ENCODE assay signal across 11 cellular contexts in the genomic region with DNA sequence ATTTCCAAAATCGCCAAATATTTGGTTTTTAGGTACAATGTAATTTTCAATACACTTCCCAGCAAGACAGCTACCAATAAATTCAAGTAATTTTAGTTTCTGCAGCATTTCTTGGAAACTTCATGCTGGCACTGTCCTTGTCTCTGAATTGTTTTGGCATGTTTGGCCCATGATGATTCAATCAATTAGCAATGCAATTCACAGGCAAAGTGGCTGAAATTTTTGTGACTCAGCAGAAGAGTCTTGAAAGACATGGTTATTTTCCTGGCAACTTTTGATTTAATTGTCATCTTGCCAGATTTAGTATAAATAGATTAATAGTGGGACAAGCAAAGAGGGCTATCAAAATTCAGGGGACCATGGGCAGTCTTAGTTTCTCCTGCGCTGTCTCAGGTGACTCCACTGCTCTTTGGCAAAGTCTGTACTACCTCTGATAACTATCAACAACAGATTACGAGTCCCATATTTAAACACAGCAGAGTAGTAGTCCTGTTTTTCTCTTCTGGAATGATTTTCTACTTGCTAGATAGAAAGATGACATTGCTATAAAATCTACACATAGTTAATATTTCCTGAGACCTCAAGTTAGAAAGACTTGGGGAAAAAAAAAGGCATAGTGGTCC.
DNase-seq lines count a peak whose midpoint lies in the region; ATAC-seq and TF ChIP-seq lines count a peak whose summit lies in the region.
"Had no signal": no experiment of that assay in that cellular context is flagged by ENCODE, and none has a peak within 500 bp of the region (broad histone marks: within the 10 kb centered on the region; RNA-seq: fewer than 3 reads in every experiment).

No MANE protein-coding gene starts in this region.

- H3K27me3 ChIP-seq in subcutaneous abdominal adipose tissue (ENCODE audit: control insufficient read depth in 5 of 5, insufficient read depth in 4 of 5, low read length in 5 of 5) = no peaks in the 10 kb centered on the region
- H3K27me3 ChIP-seq: pancreas had no signal

- no peak for TF ChIP-seq CTCF in HFFc6 (IDR thresholded peaks at IDR 0.05)

- H3K4me3 Mint-ChIP-seq in HFFc6 = no peak overlapping the region
- H3K4me3 Mint-ChIP-seq: activated T-cell treated with anti-CD3 and anti-CD28 coated beads, Interleukin-2, amount 50 U/mL, for 24 hours had no signal

- H3K9me3 ChIP-seq in subcutaneous abdominal adipose tissue (ENCODE audit: control insufficient read depth in 5 of 5, low read length in 5 of 5) = no peaks in the 10 kb centered on the region
- H3K9me3 ChIP-seq: pancreas had no signal

- H3K27ac Mint-ChIP-seq in HFFc6 = peak overlapping the region; percentile 42; the same call in 1 of the 2 replicates
- H3K27ac Mint-ChIP-seq: activated T-cell treated with anti-CD3 and anti-CD28 coated beads, Interleukin-2, amount 50 U/mL, for 24 hours had no signal

- DNase-seq in HFFc6 (peak; percentile 74), amniotic epithelial cell (ENCODE audit: low read depth) (peak; percentile 66), foreskin melanocyte (peak; percentile 24), activated gamma-delta T cell treated with Interleukin-2 at 50 U/mL for 16 hours (no peak)
- DNase-seq in stimulated activated CD4-positive, alpha-beta T cell treated with anti-CD3 and anti-CD28 coated beads, Interleukin-4, amount 100 ng/mL, for 4 hours = no peak
- DNase-seq: activated T-cell treated with anti-CD3 and anti-CD28 coated beads, Interleukin-2, amount 50 U/mL, for 24 hours; NCI-H1105 treated with DMSO at 0.1 percent for 48 hours; NK-92 treated with Interleukin-12 subunit alpha and Interleukin-12 subunit beta, amount 100 ng/mL, for 24 hours; pancreas had no signal

- H3K9ac ChIP-seq in subcutaneous abdominal adipose tissue (ENCODE audit: low read length in 5 of 5) = peak overlapping the region in 1 of 5 donors; percentile 60

- H3K27ac ChIP-seq in subcutaneous abdominal adipose tissue (ENCODE audit: low read depth, low read length) = peak overlapping the region; percentile 14
- H3K27ac ChIP-seq: pancreas had no signal

- no peaks in the 10 kb centered on the region for H3K36me3 Mint-ChIP-seq in HFFc6 (ENCODE audit: low read depth)

- ATAC-seq in HG03175 (IDR thresholded peaks at IDR 0.05; ENCODE audit: unreplicated experiment) = no peak

- peaks cover 2 to 14% (median 6%) of the 10 kb centered on the region in 5 donors for H3K4me1 ChIP-seq in subcutaneous abdominal adipose tissue (ENCODE audit: control insufficient read depth in 5 of 5, insufficient read depth in 5 of 5, low read length in 5 of 5)
- H3K4me1 ChIP-seq: pancreas had no signal

- peaks cover 2% of the 10 kb centered on the region for H3K27me3 Mint-ChIP-seq in HFFc6 (ENCODE audit: insufficient read depth)
- H3K27me3 Mint-ChIP-seq: activated T-cell treated with anti-CD3 and anti-CD28 coated beads, Interleukin-2, amount 50 U/mL, for 24 hours had no signal

- peaks cover 33% of the 10 kb centered on the region for H3K4me1 Mint-ChIP-seq in HFFc6 (ENCODE audit: low read depth)

- no peaks in the 10 kb centered on the region for H3K9me3 Mint-ChIP-seq in HFFc6
- H3K9me3 Mint-ChIP-seq: activated T-cell treated with anti-CD3 and anti-CD28 coated beads, Interleukin-2, amount 50 U/mL, for 24 hours had no signal

- H3K36me3 ChIP-seq in subcutaneous abdominal adipose tissue (ENCODE audit: control insufficient read depth in 5 of 5, insufficient read depth in 5 of 5, low read length in 5 of 5) = no peaks in the 10 kb centered on the region
- H3K36me3 ChIP-seq: pancreas had no signal

- no peak overlapping the region for H3K4me3 ChIP-seq in subcutaneous abdominal adipose tissue (ENCODE audit: low read depth in 1 of 5, low read length in 5 of 5)
- H3K4me3 ChIP-seq: pancreas had no signal

Comparison
In these comparisons a context has a peak if more than half of its experiments do, and no peak if none do; other contexts are left out.
1. DNase-seq: peak in HFFc6 (single experiment), amniotic epithelial cell (single experiment) and foreskin melanocyte (single experiment); none in activated gamma-delta T cell treated with Interleukin-2 at 50 U/mL for 16 hours (single experiment) and stimulated activated CD4-positive, alpha-beta T cell treated with anti-CD3 and anti-CD28 coated beads, Interleukin-4, amount 100 ng/mL, for 4 hours (0 of 2).